In the genomic region with DNA sequence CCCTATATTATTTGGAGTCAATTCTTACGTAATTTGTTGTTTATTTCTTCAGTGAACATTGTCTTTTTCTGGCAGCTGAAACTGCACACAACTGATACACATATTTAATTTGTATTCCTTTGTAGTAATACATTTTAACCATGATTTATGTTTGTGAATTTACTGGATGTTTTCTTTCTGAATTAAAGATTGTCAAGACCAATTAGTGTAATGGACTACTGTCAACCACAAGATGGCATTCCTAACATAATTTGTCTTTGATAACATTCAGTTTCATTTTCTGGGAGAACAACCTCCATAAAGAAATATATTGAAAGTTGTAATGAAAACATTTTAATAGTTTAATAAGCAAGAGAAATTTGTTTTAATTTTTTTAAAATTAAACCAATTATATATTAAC, we compare ENCODE assay signal across 13 cellular contexts. TPM values are rescaled to one million over a fixed set of nuclear protein-coding genes. Genes with fewer than 3 reads are reported as not detected.
A peak's percentile ranks its signal among the peaks of the same experiment; 100 is the strongest.
DNase-seq lines count a peak whose midpoint lies in the region; ATAC-seq, FAIRE-seq and TF ChIP-seq lines count a peak whose summit lies in the region.
"Had no signal": no experiment of that assay in that cellular context is flagged by ENCODE, and none has a peak within 500 bp of the region (broad histone marks: within the 10 kb centered on the region; RNA-seq: fewer than 3 reads in every experiment).

No MANE protein-coding gene starts in this region.

- H2BK5ac ChIP-seq in mesendoderm (ENCODE audit: low read length): no peak overlapping the region

- no peaks in the 10 kb centered on the region for H3K27me3 ChIP-seq in endodermal cell (ENCODE audit: control insufficient read depth, insufficient read depth, low read length, poor library complexity, severe bottlenecking)
- H3K27me3 ChIP-seq in mesendoderm (ENCODE audit: insufficient read depth, low read length, poor library complexity): no peaks in the 10 kb centered on the region

- H3K27ac Mint-ChIP-seq in endodermal cell: no peak overlapping the region
- H3K27ac Mint-ChIP-seq: immature natural killer cell; T-helper 2 cell treated with Interferon-gamma antibody and Interleukin-4, amounts not matched to agents 5 μg/mL and 100 μg/mL, for 36 hours had no signal

- no peaks in the 10 kb centered on the region for H3K79me2 ChIP-seq in mesendoderm (ENCODE audit: control insufficient read depth, insufficient read depth, low read length)

- no peak overlapping the region for H2BK120ac ChIP-seq in mesendoderm (ENCODE audit: low read depth, low read length)

- TF ChIP-seq CTCF in endodermal cell (conservative IDR thresholded peaks at IDR 0.05): peak; percentile 47

- DNase-seq in EL (peak; percentile 50), OCI-M1 (lab: John Stamatoyannopoulos, UW) (peak; percentile 63), endodermal cell (no peak), mesendoderm (peak; percentile 2), H54 (ENCODE audit: insufficient read length, low spot score) (no peak), activated T-cell treated with anti-CD3 and anti-CD28 coated beads for 4 hours (no peak)
- DNase-seq: immature natural killer cell, NCI-H526 treated with DMSO at 0.1 percent for 48 hours had no signal

- H4K8ac ChIP-seq in mesendoderm (ENCODE audit: low read depth, low read length): no peak overlapping the region

- no peak overlapping the region for H2BK15ac ChIP-seq in mesendoderm (replicated peaks; ENCODE audit: low read depth)

- H3K9me3 ChIP-seq in endodermal cell (ENCODE audit: control insufficient read depth, low read length): no peaks in the 10 kb centered on the region

- no peak overlapping the region for H3K18ac ChIP-seq in mesendoderm (ENCODE audit: low read length)

- no peaks in the 10 kb centered on the region for H3K4me1 ChIP-seq in endodermal cell (ENCODE audit: control insufficient read depth, insufficient read depth, low read length)
- no peaks in the 10 kb centered on the region for H3K4me1 ChIP-seq in mesendoderm (ENCODE audit: control insufficient read depth, low read depth, low read length)

- no peak overlapping the region for H3K56ac ChIP-seq in mesendoderm (ENCODE audit: low read length)

- H3K23ac ChIP-seq in mesendoderm (ENCODE audit: low read length): no peak overlapping the region

- TF ChIP-seq POLR2A in H54 (IDR thresholded peaks at IDR 0.05; ENCODE audit: low read depth, low read length): no peak

- 100% methylated on average over 1 of the region's 1 CpG; no CpG with 5 or more reads in 1 of the 2 experiments for WGBS in endodermal cell (ENCODE audit: insufficient coverage in 1 of 2, insufficient read length in 1 of 2), 2 experiments
- no CpG with 5 or more reads among the region's 1 CpG for WGBS in mesendoderm (ENCODE audit: extremely low coverage, insufficient coverage, low lambda C conversion rate)

- no peak overlapping the region for H3K4ac ChIP-seq in mesendoderm (ENCODE audit: low read depth, low read length)

- H3K4me2 ChIP-seq in mesendoderm (ENCODE audit: low read length): no peak overlapping the region
- H3K4me2 ChIP-seq: KMS-11 had no signal

- no peaks in the 10 kb centered on the region for H3K36me3 Mint-ChIP-seq in endodermal cell (ENCODE audit: low read depth)

- H3K4me3 Mint-ChIP-seq in endodermal cell: no peak overlapping the region
- H3K4me3 Mint-ChIP-seq: immature natural killer cell; T-helper 2 cell treated with Interferon-gamma antibody and Interleukin-4, amounts not matched to agents 5 μg/mL and 100 μg/mL, for 36 hours had no signal

- ATAC-seq in GM18907 (IDR thresholded peaks at IDR 0.05; ENCODE audit: unreplicated experiment): no peak
- ATAC-seq in GM19023 (IDR thresholded peaks at IDR 0.05; ENCODE audit: unreplicated experiment): no peak

- H4K5ac ChIP-seq in mesendoderm (ENCODE audit: low read length): no peak overlapping the region

- FAIRE-seq in H54 (lab: Jason Lieb, UNC): no peak

- no peak overlapping the region for H3K27ac ChIP-seq in endodermal cell (ENCODE audit: low read depth, low read length)
- H3K27ac ChIP-seq in mesendoderm (ENCODE audit: low read depth, low read length): no peak overlapping the region
- H3K27ac ChIP-seq: KMS-11 had no signal

- H3K9ac ChIP-seq in endodermal cell (ENCODE audit: extremely low read depth, low read length, poor library complexity, severe bottlenecking): no peak overlapping the region
- no peak overlapping the region for H3K9ac ChIP-seq in mesendoderm (ENCODE audit: low read length)
- H3K9ac ChIP-seq: KMS-11 had no signal

- no peaks in the 10 kb centered on the region for H3K9me3 Mint-ChIP-seq in endodermal cell
- H3K9me3 Mint-ChIP-seq: immature natural killer cell; T-helper 2 cell treated with Interferon-gamma antibody and Interleukin-4, amounts not matched to agents 5 μg/mL and 100 μg/mL, for 36 hours had no signal

- H3K4me1 Mint-ChIP-seq in endodermal cell: no peaks in the 10 kb centered on the region
- H3K4me1 Mint-ChIP-seq: immature natural killer cell had no signal

- no peak overlapping the region for H2AK5ac ChIP-seq in mesendoderm (ENCODE audit: low read length)

- H3K4me3 ChIP-seq in endodermal cell (ENCODE audit: low read length): no peak overlapping the region
- H3K4me3 ChIP-seq in mesendoderm (ENCODE audit: low read length): no peak overlapping the region

- no peaks in the 10 kb centered on the region for H3K36me3 ChIP-seq in endodermal cell (ENCODE audit: control insufficient read depth, insufficient read depth, low read length)
- H3K36me3 ChIP-seq in mesendoderm (ENCODE audit: control insufficient read depth, insufficient read depth, low read length): no peaks in the 10 kb centered on the region

- H3K79me1 ChIP-seq in mesendoderm (ENCODE audit: low read length): no peaks in the 10 kb centered on the region

- H3K27me3 Mint-ChIP-seq in endodermal cell (ENCODE audit: insufficient read depth): no peaks in the 10 kb centered on the region

RNA-seq across cellular contexts. Expression of a gene that starts 10.1 kb away (rescaled TPM):
- total RNA-seq in endodermal cell: 1 to 10 TPM; 7.2 to 8.7 TPM
- 9.8 TPM for polyA plus RNA-seq in endodermal cell (2013, experiment 1 of 2)
- 8.4 TPM for polyA plus RNA-seq in endodermal cell (2013, experiment 2 of 2)
- 1.5 TPM for polyA plus RNA-seq in mesendoderm (2013, experiment 1 of 2)
- 1.6 TPM for polyA plus RNA-seq in mesendoderm (2013, experiment 2 of 2)

RNA-seq across cellular contexts. Expression of a gene that starts 10.5 kb away (rescaled TPM):
- not detected for total RNA-seq in endodermal cell
- polyA plus RNA-seq in endodermal cell (2013, experiment 1 of 2): 3.1 TPM
- 1.4 TPM for polyA plus RNA-seq in endodermal cell (2013, experiment 2 of 2)
- polyA plus RNA-seq in mesendoderm (2013, experiment 1 of 2): not detected
- not detected for polyA plus RNA-seq in mesendoderm (2013, experiment 2 of 2)
- total RNA-seq: posterior vena cava had no signal

Comparison
In these comparisons a context has a peak if more than half of its experiments do, and no peak if none do; other contexts are left out.
1. DNase-seq: peak in EL (single experiment), OCI-M1 (single experiment) and mesendoderm (single experiment); none in endodermal cell (single experiment), H54 (single experiment) and activated T-cell treated with anti-CD3 and anti-CD28 coated beads for 4 hours (single experiment).